8 cellular contexts compared by ENCODE assay signal in the genomic region with DNA sequence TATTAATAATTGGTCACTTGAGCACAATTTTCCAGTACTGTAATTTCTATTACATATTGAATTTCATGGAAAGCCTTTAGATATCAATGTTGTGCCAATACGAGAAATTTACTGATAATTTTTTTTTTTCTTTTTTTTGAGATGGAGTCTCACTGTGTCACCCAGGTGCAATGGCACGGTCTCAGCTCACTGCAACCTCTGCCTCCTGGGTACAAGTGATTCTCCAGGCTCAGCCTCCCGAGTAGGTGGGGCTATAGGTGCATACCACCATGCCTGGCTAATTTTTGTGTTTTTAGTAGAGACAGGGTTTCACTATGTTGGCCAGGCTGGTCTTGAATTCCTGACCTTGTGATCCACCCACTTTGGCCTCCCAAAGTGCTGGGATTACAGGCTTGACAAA.
DNase-seq lines count a peak whose midpoint lies in the region; ATAC-seq and TF ChIP-seq lines count a peak whose summit lies in the region.
"Not testable (repeated sequence)": the region's sequence is repeated elsewhere in the genome, so short reads cannot be mapped to it uniquely, and the experiment has no call there.

No MANE protein-coding gene starts in this region.

- H3K9me3 ChIP-seq in CD4-positive, alpha-beta memory T cell (ENCODE audit: control insufficient read depth in 1 of 2, low read length in 2 of 2); effector memory CD4-positive, alpha-beta T cell (ENCODE audit: control insufficient read depth, low read length): not testable (repeated sequence)

- H3K9me3 Mint-ChIP-seq in CD4-positive, alpha-beta memory T cell; T-cell; activated T-helper 17 cell treated with anti-CD3 and anti-CD28 coated beads, Interleukin-2, amount 50 U/mL, for 72 hours; natural killer cell; stimulated activated effector memory CD8-positive, alpha-beta T cell treated with anti-CD3 and anti-CD28 coated beads, Interleukin-12 subunit alpha, Interleukin-12 subunit beta, amount 100 ng/mL, for 72 hours: not testable (repeated sequence)
- H3K9me3 Mint-ChIP-seq in activated CD4-positive, alpha-beta T cell treated with anti-CD3 and anti-CD28 coated beads, Interleukin-2, amount 10 ng/mL, durations not matched to agents 7 days and 5 days, result peaks cover 36% of the 10 kb centered on the region

- H3K27ac Mint-ChIP-seq in CD4-positive, alpha-beta memory T cell, result peak overlapping the region in 3 of 7 donors; percentile 35 to 98 (median 91)
- H3K27ac Mint-ChIP-seq in T-cell, result peak overlapping the region; percentile 74 to 95
- peak overlapping the region; percentile 92 for H3K27ac Mint-ChIP-seq in activated CD4-positive, alpha-beta T cell treated with anti-CD3 and anti-CD28 coated beads, Interleukin-2, amount 10 ng/mL, durations not matched to agents 7 days and 5 days
- H3K27ac Mint-ChIP-seq in activated T-helper 17 cell treated with anti-CD3 and anti-CD28 coated beads, Interleukin-2, amount 50 U/mL, for 72 hours, result peak overlapping the region; percentile 90
- peak overlapping the region; percentile 92 to 94 for H3K27ac Mint-ChIP-seq in natural killer cell
- peak overlapping the region; percentile 92 for H3K27ac Mint-ChIP-seq in stimulated activated effector memory CD8-positive, alpha-beta T cell treated with anti-CD3 and anti-CD28 coated beads, Interleukin-12 subunit alpha, Interleukin-12 subunit beta, amount 100 ng/mL, for 72 hours

- not testable (repeated sequence) for ATAC-seq in T-cell (replicated peaks in 1 of 4); activated T-helper 17 cell treated with anti-CD3 and anti-CD28 coated beads, Interleukin-2, amount 50 U/mL, for 72 hours (replicated peaks); natural killer cell; stimulated activated effector memory CD8-positive, alpha-beta T cell treated with anti-CD3 and anti-CD28 coated beads, Interleukin-12 subunit alpha, Interleukin-12 subunit beta, amount 100 ng/mL, for 72 hours

- H3K27me3 Mint-ChIP-seq in CD4-positive, alpha-beta memory T cell; T-cell; activated CD4-positive, alpha-beta T cell treated with anti-CD3 and anti-CD28 coated beads, Interleukin-2, amount 10 ng/mL, durations not matched to agents 7 days and 5 days; activated T-helper 17 cell treated with anti-CD3 and anti-CD28 coated beads, Interleukin-2, amount 50 U/mL, for 72 hours; natural killer cell (ENCODE audit: low read depth in 2 of 2): not testable (repeated sequence)

- H3K36me3 ChIP-seq in CD4-positive, alpha-beta memory T cell (ENCODE audit: insufficient read depth, low read length); effector memory CD4-positive, alpha-beta T cell (ENCODE audit: control insufficient read depth, insufficient read depth, low read length): not testable (repeated sequence)

- H3K27ac ChIP-seq in CD4-positive, alpha-beta memory T cell (ENCODE audit: low read depth, low read length), result not testable (repeated sequence)
- peak overlapping the region; percentile 76 for H3K27ac ChIP-seq in effector memory CD4-positive, alpha-beta T cell (ENCODE audit: insufficient read depth, low read length, poor library complexity, severe bottlenecking)

- CTCF ChIA-PET in CD4-positive, alpha-beta memory T cell (lab: Charles Lee; ENCODE audit: partially characterized antibody), result interaction anchor here (0.9 to 5.8 kb wide), 6 partner anchors 13 to 436 kb away, joined by 3 to 83 read pairs (median 12); no protein-coding TSS in a partner anchor
- CTCF ChIA-PET in T-cell (lab: Charles Lee), result interaction anchor here in 1 of 2 donors (2.2 kb wide), 1 partner anchor 112 kb away, joined by 12 read pairs; no protein-coding TSS in a partner anchor
- CTCF ChIA-PET in activated CD4-positive, alpha-beta T cell treated with anti-CD3 and anti-CD28 coated beads, Interleukin-2, amount 10 ng/mL, durations not matched to agents 7 days and 5 days (lab: Charles Lee), result interaction anchor here (0.9 to 2.0 kb wide), 2 partner anchors 23 to 26 kb away, joined by 3 to 7 read pairs; no protein-coding TSS in a partner anchor

- intact Hi-C loops in CD4-positive, alpha-beta memory T cell (cut with micrococcal nuclease), result loop anchor here (1.0 to 2.0 kb wide), 4 partner anchors 13 to 745 kb away; a partner anchor contains a TSS
- intact Hi-C loops in natural killer cell (cut with micrococcal nuclease), result loop anchor here (5.0 kb wide), 1 partner anchor 79 kb away; no protein-coding TSS in a partner anchor

- H3K36me3 Mint-ChIP-seq in CD4-positive, alpha-beta memory T cell; T-cell; activated T-helper 17 cell treated with anti-CD3 and anti-CD28 coated beads, Interleukin-2, amount 50 U/mL, for 72 hours (ENCODE audit: low read depth); natural killer cell; stimulated activated effector memory CD8-positive, alpha-beta T cell treated with anti-CD3 and anti-CD28 coated beads, Interleukin-12 subunit alpha, Interleukin-12 subunit beta, amount 100 ng/mL, for 72 hours: not testable (repeated sequence)
- peaks cover 57% of the 10 kb centered on the region for H3K36me3 Mint-ChIP-seq in activated CD4-positive, alpha-beta T cell treated with anti-CD3 and anti-CD28 coated beads, Interleukin-2, amount 10 ng/mL, durations not matched to agents 7 days and 5 days (ENCODE audit: low read depth)

- not testable (repeated sequence) for H3K4me3 ChIP-seq in CD4-positive, alpha-beta memory T cell (ENCODE audit: low read length in 2 of 2)
- peak overlapping the region; percentile 28 for H3K4me3 ChIP-seq in Jurkat, Clone E6-1 (ENCODE audit: low read length)
- peak overlapping the region; percentile 11 for H3K4me3 ChIP-seq in effector memory CD4-positive, alpha-beta T cell (ENCODE audit: insufficient read depth, low read depth, low read length, poor library complexity, severe bottlenecking)

- not testable (repeated sequence) for H3K27me3 ChIP-seq in CD4-positive, alpha-beta memory T cell (ENCODE audit: insufficient read depth, low read length); effector memory CD4-positive, alpha-beta T cell (replicated peaks; ENCODE audit: control insufficient read depth, insufficient read depth, low read length, poor library complexity, severe bottlenecking)

- not testable (repeated sequence) for TF ChIP-seq CTCF in natural killer cell (IDR thresholded peaks at IDR 0.05)

- not testable (repeated sequence) for DNase-seq in CD4-positive, alpha-beta memory T cell; Jurkat, Clone E6-1 (ENCODE audit: low read depth, low spot score); T-cell; activated CD4-positive, alpha-beta T cell treated with anti-CD3 and anti-CD28 coated beads, Interleukin-2, amount 10 ng/mL, durations not matched to agents 7 days and 5 days; effector memory CD4-positive, alpha-beta T cell; natural killer cell; stimulated activated effector memory CD8-positive, alpha-beta T cell treated with anti-CD3 and anti-CD28 coated beads, Interleukin-12 subunit alpha, Interleukin-12 subunit beta, amount 100 ng/mL, for 72 hours (ENCODE audit: low spot score in 2 of 2)

- peaks cover 66 to 92% (median 79%) of the 10 kb centered on the region in 4 donors for H3K4me1 Mint-ChIP-seq in CD4-positive, alpha-beta memory T cell
- peaks cover 88 to 91% (median 89%) of the 10 kb centered on the region in 3 donors for H3K4me1 Mint-ChIP-seq in T-cell
- H3K4me1 Mint-ChIP-seq in activated CD4-positive, alpha-beta T cell treated with anti-CD3 and anti-CD28 coated beads, Interleukin-2, amount 10 ng/mL, durations not matched to agents 7 days and 5 days, result peaks cover 81% of the 10 kb centered on the region
- peaks cover 49% of the 10 kb centered on the region for H3K4me1 Mint-ChIP-seq in activated T-helper 17 cell treated with anti-CD3 and anti-CD28 coated beads, Interleukin-2, amount 50 U/mL, for 72 hours
- H3K4me1 Mint-ChIP-seq in natural killer cell, result peaks cover 30 to 38% of the 10 kb centered on the region in 2 donors
- peaks cover 66% of the 10 kb centered on the region for H3K4me1 Mint-ChIP-seq in stimulated activated effector memory CD8-positive, alpha-beta T cell treated with anti-CD3 and anti-CD28 coated beads, Interleukin-12 subunit alpha, Interleukin-12 subunit beta, amount 100 ng/mL, for 72 hours

- POLR2A ChIA-PET in CD4-positive, alpha-beta memory T cell (lab: Charles Lee; ENCODE audit: partially characterized antibody), result interaction anchor here (1.7 to 3.9 kb wide), 11 partner anchors 11 to 642 kb away, joined by 9 to 102 read pairs (median 15); a partner anchor contains a TSS
- POLR2A ChIA-PET in T-cell (lab: Charles Lee), result interaction anchor here in 1 of 2 donors (0.6 to 0.7 kb wide), 2 partner anchors 230 to 916 kb away, joined by 3 to 5 read pairs; no protein-coding TSS in a partner anchor
- POLR2A ChIA-PET in activated CD4-positive, alpha-beta T cell treated with anti-CD3 and anti-CD28 coated beads, Interleukin-2, amount 10 ng/mL, durations not matched to agents 7 days and 5 days (lab: Charles Lee), result not testable (repeated sequence)

- peaks cover 98% of the 10 kb centered on the region for H3K4me1 ChIP-seq in CD4-positive, alpha-beta memory T cell (ENCODE audit: insufficient read depth, low read length)
- peaks cover 76% of the 10 kb centered on the region for H3K4me1 ChIP-seq in effector memory CD4-positive, alpha-beta T cell (ENCODE audit: control insufficient read depth, insufficient read depth, low read length, poor library complexity, severe bottlenecking)

- H3K4me3 Mint-ChIP-seq in CD4-positive, alpha-beta memory T cell, result peak overlapping the region in 6 of 8 donors; percentile 46 to 90 (median 81)
- H3K4me3 Mint-ChIP-seq in T-cell, result peak overlapping the region in 2 of 3 donors; percentile 52 to 73
- H3K4me3 Mint-ChIP-seq in activated CD4-positive, alpha-beta T cell treated with anti-CD3 and anti-CD28 coated beads, Interleukin-2, amount 10 ng/mL, durations not matched to agents 7 days and 5 days, result peak overlapping the region; percentile 23
- H3K4me3 Mint-ChIP-seq in activated T-helper 17 cell treated with anti-CD3 and anti-CD28 coated beads, Interleukin-2, amount 50 U/mL, for 72 hours, result peak overlapping the region; percentile 73
- not testable (repeated sequence) for H3K4me3 Mint-ChIP-seq in natural killer cell
- peak overlapping the region; percentile 68 for H3K4me3 Mint-ChIP-seq in stimulated activated effector memory CD8-positive, alpha-beta T cell treated with anti-CD3 and anti-CD28 coated beads, Interleukin-12 subunit alpha, Interleukin-12 subunit beta, amount 100 ng/mL, for 72 hours
